ENCODE assay signal across 8 cellular contexts in the genomic region with DNA sequence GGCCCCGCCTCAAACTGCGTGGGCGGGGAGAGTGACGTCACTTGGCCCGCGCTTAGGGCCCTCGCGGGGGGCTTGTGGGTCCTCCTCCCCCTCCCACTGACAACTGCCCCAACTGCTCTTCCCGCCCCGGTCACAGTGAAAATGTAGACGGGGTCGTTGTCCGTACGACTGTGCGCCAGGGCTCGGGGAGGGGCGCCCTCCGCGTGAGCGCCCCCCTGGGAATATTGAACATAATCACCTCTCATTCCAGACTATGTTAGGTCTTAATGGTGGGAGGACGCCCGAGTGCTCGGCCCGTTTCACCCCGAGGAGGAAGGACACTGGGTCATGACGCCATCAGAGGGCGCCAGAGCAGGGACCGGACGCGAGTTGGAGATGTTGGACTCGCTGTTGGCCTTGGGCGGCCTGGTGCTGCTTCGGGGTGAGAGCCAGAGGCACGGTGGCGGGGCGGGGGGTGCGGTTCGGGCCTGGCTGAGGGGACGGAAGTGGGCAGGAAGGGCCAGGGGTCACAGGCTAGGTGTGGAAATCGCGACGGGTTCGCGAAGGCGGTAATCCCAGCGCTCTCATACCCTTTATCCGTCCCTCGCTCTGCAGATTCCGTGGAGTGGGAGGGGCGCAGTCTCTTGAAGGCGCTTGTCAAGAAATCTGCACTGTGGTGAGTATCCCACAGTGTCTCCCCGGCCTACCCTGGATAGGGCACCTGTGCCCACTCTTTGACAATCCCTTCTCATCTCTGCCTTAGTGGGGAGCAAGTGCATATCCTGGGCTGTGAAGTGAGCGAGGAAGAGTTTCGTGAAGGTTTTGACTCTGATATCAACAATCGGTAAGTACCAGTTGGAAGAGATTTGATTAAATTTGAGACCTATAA.
DNase-seq lines count a peak whose midpoint lies in the region; ATAC-seq and TF ChIP-seq lines count a peak whose summit lies in the region.

A gene with protein sequence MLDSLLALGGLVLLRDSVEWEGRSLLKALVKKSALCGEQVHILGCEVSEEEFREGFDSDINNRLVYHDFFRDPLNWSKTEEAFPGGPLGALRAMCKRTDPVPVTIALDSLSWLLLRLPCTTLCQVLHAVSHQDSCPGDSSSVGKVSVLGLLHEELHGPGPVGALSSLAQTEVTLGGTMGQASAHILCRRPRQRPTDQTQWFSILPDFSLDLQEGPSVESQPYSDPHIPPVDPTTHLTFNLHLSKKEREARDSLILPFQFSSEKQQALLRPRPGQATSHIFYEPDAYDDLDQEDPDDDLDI (plus strand): TSS at position 40 of the 868 bp plus-strand sequence. CDS start 336 bp downstream, at position 376.

- in situ Hi-C loops in GM18951 (cut with MboI; ENCODE audit: low sequenced_read_pairs, unreplicated experiment) = no loop called here

- peak; percentile 58 for ATAC-seq in HG03175 (IDR thresholded peaks at IDR 0.05; ENCODE audit: unreplicated experiment)

- DNase-seq in AG20443 (ENCODE audit: low spot score) (peak; percentile 92), NCI-H446 (lab: John Stamatoyannopoulos, UW) (peak; percentile 90 to 93), left kidney (ENCODE audit: low read depth, low spot score) (peak; percentile 98)
- DNase-seq in activated CD4-positive, CD25-positive, alpha-beta regulatory T cell treated with anti-CD3 and anti-CD28 coated beads, Interleukin-2, amount 50 U/mL, for 72 hours = peak; percentile 87
- DNase-seq in stimulated activated CD4-positive, alpha-beta T cell treated with anti-CD3 and anti-CD28 coated beads, Interleukin-2, amount 100 ng/mL, for 48 hours = peak; percentile 86 to 99

- H3K27ac ChIP-seq in cingulate gyrus (ENCODE audit: low read depth, low read length) = peak within 1 kb of the TSS; percentile 100

- TF ChIP-seq POLR2A in GM18951 (IDR thresholded peaks at IDR 0.05; ENCODE audit: extremely low read depth, insufficient read depth, insufficient read length) = peak; percentile 88

Comparison
In these comparisons a context has a peak if more than half of its experiments do, and no peak if none do; other contexts are left out.
1. Peak in every context shown above with its lines: DNase-seq, ATAC-seq and H3K27ac ChIP-seq.